ENCODE assay signal across 10 cellular contexts in genomic region chr17:37741334-37742113, GRCh38. TPM values are rescaled to one million over a fixed set of nuclear protein-coding genes. Genes with fewer than 3 reads are reported as not detected.
DNase-seq lines count a peak whose midpoint lies in the region; ATAC-seq, FAIRE-seq and TF ChIP-seq lines count a peak whose summit lies in the region.
"Had no signal": no experiment of that assay in that cellular context is flagged by ENCODE, and none has a peak within 500 bp of the region (broad histone marks: within the 10 kb centered on the region; RNA-seq: fewer than 3 reads in every experiment).

No MANE protein-coding gene starts in this region.

- H3K4me1 Mint-ChIP-seq in activated T-cell treated with anti-CD3 and anti-CD28 coated beads, Interleukin-2, amount 50 U/mL, for 72 hours (ENCODE audit: low read depth) = peaks cover 21% of the 10 kb centered on the region
- H3K4me1 Mint-ChIP-seq in astrocyte (ENCODE audit: low read depth, unreplicated experiment) = peaks cover 13% of the 10 kb centered on the region

- H3K27ac Mint-ChIP-seq in activated T-cell treated with anti-CD3 and anti-CD28 coated beads, Interleukin-2, amount 50 U/mL, for 72 hours = no peak overlapping the region
- peak overlapping the region; percentile 69 for H3K27ac Mint-ChIP-seq in astrocyte (ENCODE audit: unreplicated experiment)

- 19% methylated on average over 21 of the region's 21 CpGs for WGBS in liver

- ATAC-seq in activated T-cell treated with anti-CD3 and anti-CD28 coated beads, Interleukin-2, amount 50 U/mL, for 72 hours (replicated peaks in 1 of 2) = no peak

- peaks cover 21% of the 10 kb centered on the region for H3K4me1 ChIP-seq in astrocyte (ENCODE audit: insufficient read depth, low read length)
- peaks cover 2 to 22% (median 10%) of the 10 kb centered on the region in 4 donors for H3K4me1 ChIP-seq in liver (ENCODE audit: control insufficient read depth in 4 of 4, insufficient read depth in 4 of 4, low read length in 3 of 4)
- H3K4me1 ChIP-seq in stomach smooth muscle (ENCODE audit: control insufficient read depth, insufficient read depth, low read length) = peaks cover 25% of the 10 kb centered on the region

- H3K4me3 ChIP-seq in astrocyte (ENCODE audit: insufficient read depth, low read depth, low read length) (peak overlapping the region; percentile 37), liver (ENCODE audit: low read depth in 1 of 3, low read length in 3 of 3) (peak overlapping the region; percentile 60 to 90 (median 68)), stomach smooth muscle (ENCODE audit: low read length in 2 of 2) (peak overlapping the region; percentile 46 to 66)

- peak in 1 of 2 donors; percentile 4 for TF ChIP-seq RAD21 in liver (IDR thresholded peaks at IDR 0.05)

- H2AFZ ChIP-seq in astrocyte (ENCODE audit: low read depth, low read length) = peak overlapping the region; percentile 46

- H3K27me3 Mint-ChIP-seq in activated T-cell treated with anti-CD3 and anti-CD28 coated beads, Interleukin-2, amount 50 U/mL, for 72 hours (ENCODE audit: low read depth) = peaks cover 83% of the 10 kb centered on the region
- H3K27me3 Mint-ChIP-seq in astrocyte (ENCODE audit: low read depth, unreplicated experiment) = peaks cover 59% of the 10 kb centered on the region

- H3K4me2 ChIP-seq in astrocyte (ENCODE audit: low read length) = peak overlapping the region; percentile 81

- H3K27ac ChIP-seq in astrocyte (ENCODE audit: low read depth, low read length) (no peak overlapping the region), liver (ENCODE audit: low read depth in 1 of 2, low read length in 2 of 2) (peak overlapping the region; percentile 92 to 98), stomach smooth muscle (ENCODE audit: low read length) (no peak overlapping the region)
- H3K27ac ChIP-seq: BLaER1 treated with 17β-estradiol and CSF1 and Interleukin-3, amounts not matched to agents 10 nM and 100 nM had no signal

- no peak for TF ChIP-seq CTCF in astrocyte (IDR thresholded peaks at IDR 0.05; ENCODE audit: insufficient read depth, low read depth, low read length)
- no peak for TF ChIP-seq CTCF in liver (IDR thresholded peaks at IDR 0.05; ENCODE audit: low read depth, low read length, missing input control)

- H3K27me3 ChIP-seq in astrocyte (ENCODE audit: insufficient read depth, low read length) (peaks cover 73% of the 10 kb centered on the region), liver (ENCODE audit: control insufficient read depth in 4 of 4, insufficient read depth in 4 of 4, low read length in 3 of 4) (peaks cover 0 to 2% (median 0%) of the 10 kb centered on the region in 4 donors), stomach smooth muscle (ENCODE audit: control insufficient read depth in 1 of 2, insufficient read depth in 2 of 2, low read length in 2 of 2) (peaks cover 74 to 92% of the 10 kb centered on the region in 2 donors)

- no peak overlapping the region for H3K9ac ChIP-seq in astrocyte (ENCODE audit: low read length)
- H3K9ac ChIP-seq in liver (ENCODE audit: low read depth in 1 of 2, low read length in 2 of 2) = peak overlapping the region; percentile 85 to 96
- H3K9ac ChIP-seq in stomach smooth muscle (ENCODE audit: low read length in 2 of 2) = no peak overlapping the region
- H3K9ac ChIP-seq: BLaER1 treated with 17β-estradiol and CSF1 and Interleukin-3, amounts not matched to agents 10 nM and 100 nM had no signal

- H3K4me3 Mint-ChIP-seq in activated T-cell treated with anti-CD3 and anti-CD28 coated beads, Interleukin-2, amount 50 U/mL, for 72 hours = peak overlapping the region; percentile 83 to 87
- peak overlapping the region; percentile 81 for H3K4me3 Mint-ChIP-seq in astrocyte (ENCODE audit: unreplicated experiment)

- peaks cover 2 to 3% of the 10 kb centered on the region in 2 donors for H3K36me3 Mint-ChIP-seq in activated T-cell treated with anti-CD3 and anti-CD28 coated beads, Interleukin-2, amount 50 U/mL, for 72 hours (ENCODE audit: insufficient read depth in 2 of 2)
- peaks cover 1% of the 10 kb centered on the region for H3K36me3 Mint-ChIP-seq in astrocyte (ENCODE audit: low read depth, unreplicated experiment)

- H3K79me2 ChIP-seq in astrocyte (ENCODE audit: insufficient read depth, low read length) = no peaks in the 10 kb centered on the region

- H3K9me3 Mint-ChIP-seq in activated T-cell treated with anti-CD3 and anti-CD28 coated beads, Interleukin-2, amount 50 U/mL, for 72 hours = no peaks in the 10 kb centered on the region
- H3K9me3 Mint-ChIP-seq in astrocyte (ENCODE audit: unreplicated experiment) = peaks cover 2% of the 10 kb centered on the region

- H3K9me3 ChIP-seq in astrocyte (ENCODE audit: insufficient read depth, low read depth, low read length) = no peaks in the 10 kb centered on the region
- no peaks in the 10 kb centered on the region for H3K9me3 ChIP-seq in liver (ENCODE audit: control insufficient read depth in 4 of 4, low read length in 3 of 4)
- H3K9me3 ChIP-seq in stomach smooth muscle (ENCODE audit: control insufficient read depth in 2 of 2, low read length in 2 of 2) = no peaks in the 10 kb centered on the region

- FAIRE-seq in astrocyte (lab: Jason Lieb, UNC) = no peak

- H4K20me1 ChIP-seq in astrocyte (ENCODE audit: insufficient read depth, low read length) = no peaks in the 10 kb centered on the region

- DNase-seq in activated T-cell treated with anti-CD3 and anti-CD28 coated beads, Interleukin-2, amount 50 U/mL, for 72 hours = no peak
- DNase-seq in activated T-cell treated with anti-CD3 and anti-CD28 coated beads for 4 hours (no peak), astrocyte (ENCODE audit: low read depth) (no peak), medulla oblongata (ENCODE audit: extremely low spot score) (no peak), Kasumi-1 (lab: John Stamatoyannopoulos, UW) (no peak), middle frontal gyrus (ENCODE audit: extremely low spot score, low spot score) (no peak)
- DNase-seq: activated gamma-delta T cell had no signal

- H3K36me3 ChIP-seq in astrocyte (ENCODE audit: insufficient read depth, low read length) (no peaks in the 10 kb centered on the region), liver (ENCODE audit: control insufficient read depth in 4 of 4, insufficient read depth in 3 of 4, low read depth in 1 of 4, low read length in 3 of 4) (peaks cover 0 to 1% (median 0%) of the 10 kb centered on the region in 4 donors), stomach smooth muscle (ENCODE audit: control insufficient read depth in 2 of 2, insufficient read depth in 2 of 2, low read length in 2 of 2) (no peaks in the 10 kb centered on the region)

TF ChIP-seq in liver, 16 proteins besides CTCF, POLR2A, EP300 and RAD21:
- TF ChIP-seq SP1 (IDR thresholded peaks at IDR 0.05) = no peak
- peak; percentile 85 for TF ChIP-seq YY1 (IDR thresholded peaks at IDR 0.05)
- no peak for TF ChIP-seq HNF4A (conservative IDR thresholded peaks at IDR 0.05)
- TF ChIP-seq FOXA2 (IDR thresholded peaks at IDR 0.05) = no peak
- TF ChIP-seq REST (IDR thresholded peaks at IDR 0.05) = no peak
- no peak for TF ChIP-seq EGR1 (IDR thresholded peaks at IDR 0.05; ENCODE audit: low read depth in 2 of 2)
- TF ChIP-seq NR2F2 (IDR thresholded peaks at IDR 0.05) = no peak
- TF ChIP-seq GABPA (IDR thresholded peaks at IDR 0.05 in 1 of 2, conservative IDR thresholded peaks at IDR 0.05 in 1 of 2) = no peak

RNA-seq across cellular contexts. Expression of gene HNF1B, which starts 3.3 kb away (rescaled TPM):
- total RNA-seq in activated T-cell treated with anti-CD3 and anti-CD28 coated beads, Interleukin-2, amount 50 U/mL, for 72 hours = under 1 TPM; 0.19 to 0.48 TPM
- total RNA-seq in astrocyte = 15.6 and 17.8 TPM in 2 replicates
- total RNA-seq in liver = 1 to 10 TPM; 1.6 to 3.8 TPM
- polyA plus RNA-seq in liver = 1 to 10 TPM; 5.2 to 5.7 TPM

Comparison
In these comparisons a context has a peak if more than half of its experiments do, and no peak if none do; other contexts are left out.
1. H3K27ac ChIP-seq: peak in liver (2 of 2); none in astrocyte (single experiment) and stomach smooth muscle (single experiment).
2. H3K9ac ChIP-seq: peak in liver (2 of 2); none in astrocyte (single experiment) and stomach smooth muscle (0 of 2).
3. Peak in every context shown above with its lines, with median percentiles within 50 percentile points of each other: H3K4me3 ChIP-seq.